ENCODE assay signal across 13 cellular contexts in genomic region chr6:31125586-31126363, GRCh38. TPM values are rescaled to one million over a fixed set of nuclear protein-coding genes. Genes with fewer than 3 reads are reported as not detected.
A peak's percentile ranks its signal among the peaks of the same experiment; 100 is the strongest.
DNase-seq lines count a peak whose midpoint lies in the region; ATAC-seq, FAIRE-seq and TF ChIP-seq lines count a peak whose summit lies in the region.
"Had no signal": no experiment of that assay in that cellular context is flagged by ENCODE, and none has a peak within 500 bp of the region (broad histone marks: within the 10 kb centered on the region; RNA-seq: fewer than 3 reads in every experiment).

No MANE protein-coding gene starts in this region.

- H2AFZ ChIP-seq in GM23248 (no peak overlapping the region), HepG2 (ENCODE audit: low read length) (no peak overlapping the region)

- in situ Hi-C loops in GM23248 (cut with MboI): no loop called here
- in situ Hi-C loops in HepG2 (cut with HindIII; ENCODE audit: extremely low pct_ligation_motif_present, low pct_unique_long_range_greater_than_20kb): no loop called here

- H3K27me3 ChIP-seq in GM23248 (replicated peaks; ENCODE audit: insufficient read depth) (no peaks in the 10 kb centered on the region), HepG2 (ENCODE audit: control insufficient read depth in 1 of 2, insufficient read depth in 2 of 2, low read length in 2 of 2) (peaks cover 0 to 49% of the 10 kb centered on the region in 2 experiments; a peak in 3 of 5 replicates)
- H3K27me3 ChIP-seq: vagina had no signal

- H3K4me3 ChIP-seq in GM23248: no peak overlapping the region
- no peak overlapping the region for H3K4me3 ChIP-seq in fibroblast of villous mesenchyme (ENCODE audit: low read depth, low read length)
- no peak overlapping the region for H3K4me3 ChIP-seq in skeletal muscle cell (ENCODE audit: low read depth, low read length)
- no peak overlapping the region for H3K4me3 ChIP-seq in HepG2 (replicated peaks in 1 of 3; ENCODE audit: insufficient read depth in 1 of 3, low read depth in 2 of 3, low read length in 3 of 3)
- H3K4me3 ChIP-seq: vagina had no signal

- H3K4me3 Mint-ChIP-seq in T-cell: no peak overlapping the region

- TF ChIP-seq EP300 in HepG2 (IDR thresholded peaks at IDR 0.05; ENCODE audit: low read depth in 2 of 2, low read length in 2 of 2): no peak
- no peak for TF ChIP-seq EP300 in HepG2 (CRISPR knock-in tag; IDR thresholded peaks at IDR 0.05; ENCODE audit: borderline replicate concordance)

- H3K27ac ChIP-seq in GM23248 (peak overlapping the region; percentile 51), HepG2 (ENCODE audit: extremely low read length, insufficient read depth, low read length) (no peak overlapping the region)
- H3K27ac ChIP-seq: vagina had no signal

- no peak overlapping the region for H3K27ac Mint-ChIP-seq in T-cell

- no peak for FAIRE-seq in HepG2 (lab: Jason Lieb, UNC)

- no peak for TF ChIP-seq RAD21 in HepG2 (CRISPR knock-in tag; IDR thresholded peaks at IDR 0.05)

- H3K4me1 ChIP-seq in GM23248 (ENCODE audit: insufficient read depth): peaks cover 38% of the 10 kb centered on the region
- peaks cover 7% of the 10 kb centered on the region for H3K4me1 ChIP-seq in HepG2 (ENCODE audit: insufficient read depth, low read length)

- H3K79me2 ChIP-seq in GM23248 (ENCODE audit: insufficient read depth): no peaks in the 10 kb centered on the region
- no peaks in the 10 kb centered on the region for H3K79me2 ChIP-seq in HepG2 (ENCODE audit: insufficient read depth, low read length)

- H3K36me3 ChIP-seq in GM23248 (ENCODE audit: low read depth) (no peaks in the 10 kb centered on the region), HepG2 (replicated peaks in 1 of 2; ENCODE audit: control insufficient read depth in 1 of 2, insufficient read depth in 2 of 2, low read length in 2 of 2) (no peaks in the 10 kb centered on the region)
- H3K36me3 ChIP-seq: vagina had no signal

- no peaks in the 10 kb centered on the region for H3K36me3 Mint-ChIP-seq in T-cell

- TF ChIP-seq POLR2A in HepG2 (IDR thresholded peaks at IDR 0.05; ENCODE audit: insufficient read depth in 1 of 2, low read depth in 2 of 2, low read length in 2 of 2): no peak

- peaks cover 6% of the 10 kb centered on the region in 3 donors for H3K4me1 Mint-ChIP-seq in T-cell

- H4K20me1 ChIP-seq in GM23248 (ENCODE audit: insufficient read depth): no peaks in the 10 kb centered on the region
- no peaks in the 10 kb centered on the region for H4K20me1 ChIP-seq in HepG2 (ENCODE audit: insufficient read depth, low read length)

- peak overlapping the region; percentile 35 for H3K4me2 ChIP-seq in GM23248 (ENCODE audit: unreplicated experiment)
- H3K4me2 ChIP-seq in HepG2 (ENCODE audit: low read depth, low read length): no peak overlapping the region

- ATAC-seq in HepG2 (no peak), T-cell (replicated peaks in 1 of 4) (no peak)

- no TSS peak for BruUV-seq in HepG2 (replicated peaks; lab: Mats Ljungman, UMichigan)

- H3K9ac ChIP-seq in GM23248 (peak overlapping the region; percentile 27; the same call in 1 of the 2 replicates), HepG2 (ENCODE audit: insufficient read depth, low read depth, low read length) (no peak overlapping the region)

- no peaks in the 10 kb centered on the region for H3K9me2 ChIP-seq in GM23248 (ENCODE audit: insufficient read depth)

- POLR2A ChIA-PET in HepG2 (lab: Yijun Ruan, JAX): no interaction called here
- POLR2A ChIA-PET in T-cell (lab: Charles Lee): no interaction called here

- peaks cover 23% of the 10 kb centered on the region for H3F3A ChIP-seq in GM23248 (ENCODE audit: insufficient read depth)

- WGBS in GM23248 (ENCODE audit: low coverage in 1 of 2, low lambda C conversion rate in 2 of 2, missing lambda C conversion rate in 2 of 2), 2 experiments: 51 to 55% methylated on average over 12 of the region's 12 CpGs
- 21% methylated on average over 12 of the region's 12 CpGs for WGBS in HepG2 (ENCODE audit: low lambda C conversion rate)

- peak; percentile 98 for DNase-seq in GM23248
- DNase-seq in T1000 (lab: John Stamatoyannopoulos, UW): peak; percentile 75
- DNase-seq in fibroblast of villous mesenchyme (ENCODE audit: low read depth): peak; percentile 63
- DNase-seq in skeletal muscle cell (ENCODE audit: low read depth): peak; percentile 25
- no peak for DNase-seq in SHP77 treated with DMSO at 0.1 percent for 48 hours (lab: John Stamatoyannopoulos, UW)
- DNase-seq in HepG2 (ENCODE audit: low spot score): no peak
- no peak for DNase-seq in UCSD-AML1 (lab: John Stamatoyannopoulos, UW; ENCODE audit: unreplicated experiment)
- no peak for DNase-seq in T-cell
- DNase-seq: activated CD4-positive, alpha-beta T cell treated with anti-CD3 and anti-CD28 coated beads for 1 hour; NCI-H2171 treated with DMSO at 0.1 percent for 48 hours; SHP77 had no signal

- no peak for TF ChIP-seq CTCF in fibroblast of villous mesenchyme (IDR thresholded peaks at IDR 0.05; ENCODE audit: insufficient read depth, low read depth, low read length)
- no peak for TF ChIP-seq CTCF in HepG2 (CRISPR knock-in tag; IDR thresholded peaks at IDR 0.05)

- H3K27me3 Mint-ChIP-seq in T-cell: peaks cover 5 to 10% of the 10 kb centered on the region in 2 donors

- CTCF ChIA-PET in HepG2 (lab: Yijun Ruan, JAX; ENCODE audit: low intra/inter-chr PET ratio, low total read pairs): no interaction called here
- CTCF ChIA-PET in T-cell (lab: Charles Lee): interaction anchor here in 1 of 2 donors (0.6 kb wide), 2 partner anchors 256 to 724 kb away, joined by 3 to 5 read pairs; no protein-coding TSS in a partner anchor

- intact Hi-C loops in HepG2 (cut with micrococcal nuclease; ENCODE audit: unreplicated experiment): loop anchor here (2.0 kb wide), 1 partner anchor 17 kb away; no protein-coding TSS in a partner anchor

- no peaks in the 10 kb centered on the region for H3K9me3 ChIP-seq in GM23248 (ENCODE audit: low read depth)
- no peaks in the 10 kb centered on the region for H3K9me3 ChIP-seq in HepG2 (ENCODE audit: low read length)
- H3K9me3 ChIP-seq: vagina had no signal

- no peaks in the 10 kb centered on the region for H3K9me3 Mint-ChIP-seq in T-cell

RNA-seq across cellular contexts. Expression of gene CDSN, which starts 5.5 kb away (rescaled TPM):
- not detected in 2 replicates for total RNA-seq in GM23248 (2014; rRNA removed; shearing (Covaris generic))
- polyA plus RNA-seq in GM23248 (2016; fragmentation: Nextera tagmentation; extraction: Ambion mirVana) (not detected in 2 replicates), HepG2 (2011; rRNA removed) (not detected in 2 replicates)
- total RNA-seq in fibroblast of villous mesenchyme (not detected in 2 replicates), HepG2 (2016; rRNA removed; fragmentation: Illumina TruSeq; extraction: Trizol) (not detected in 2 replicates), T-cell (not detected)
- not detected in 2 replicates for total RNA-seq in HepG2 (2016; cell fraction: cytosol; rRNA removed; fragmentation: Illumina TruSeq; extraction: Trizol; ENCODE audit: low read depth)
- total RNA-seq in HepG2 (2016; cell fraction: insoluble cytoplasmic fraction; rRNA removed; fragmentation: Illumina TruSeq; extraction: Trizol): not detected in 2 replicates
- total RNA-seq in HepG2 (2016; cell fraction: membrane; rRNA removed; fragmentation: Illumina TruSeq; extraction: Trizol): not detected in 2 replicates
- not detected in 2 replicates for total RNA-seq in HepG2 (2016; cell fraction: nucleus; rRNA removed; fragmentation: Illumina TruSeq; extraction: Trizol)
- polyA plus RNA-seq in HepG2 (2011; cell fraction: cytosol; rRNA removed): not detected in 2 replicates
- not detected in 2 replicates for polyA plus RNA-seq in HepG2 (2011; cell fraction: nucleus; rRNA removed)
- not detected in 2 replicates for polyA plus RNA-seq in HepG2 (2012)
- polyA plus RNA-seq in HepG2 (2016; cell fraction: cytosol; fragmentation: Illumina TruSeq; extraction: Trizol; ENCODE audit: low read depth): not detected in 2 replicates
- not detected in 2 replicates for polyA plus RNA-seq in HepG2 (2016; cell fraction: insoluble cytoplasmic fraction; fragmentation: Illumina TruSeq; extraction: Trizol; ENCODE audit: low read depth)
- polyA plus RNA-seq in HepG2 (2016; cell fraction: membrane; fragmentation: Illumina TruSeq; extraction: Trizol; ENCODE audit: low read depth): not detected in 2 replicates
- not detected in 2 replicates for polyA plus RNA-seq in HepG2 (2016; cell fraction: nucleus; fragmentation: Illumina TruSeq; extraction: Trizol; ENCODE audit: insufficient read depth, low read depth)
- 0.07 TPM in 1 of 2 replicates, not detected in the other for polyA minus RNA-seq in HepG2 (2011; rRNA and poly(A)+ RNA removed; ENCODE audit: low replicate concordance)
- not detected in 2 replicates for polyA minus RNA-seq in HepG2 (2011; cell fraction: cytosol; rRNA and poly(A)+ RNA removed)
- polyA minus RNA-seq in HepG2 (2011; cell fraction: nucleus; rRNA and poly(A)+ RNA removed): not detected in 2 replicates
- total RNA-seq: skeletal muscle tissue had no signal

RNA-seq across cellular contexts. Expression of gene PSORS1C1, which starts 11.2 kb away (rescaled TPM):
- 0.22 and 0.25 TPM in 2 replicates for total RNA-seq in GM23248 (2014; rRNA removed; shearing (Covaris generic))
- polyA plus RNA-seq in GM23248 (2016; fragmentation: Nextera tagmentation; extraction: Ambion mirVana): 2.0 and 2.6 TPM in 2 replicates
- 0.97 and 3.0 TPM in 2 replicates for total RNA-seq in fibroblast of villous mesenchyme
- total RNA-seq in HepG2 (2016; rRNA removed; fragmentation: Illumina TruSeq; extraction: Trizol): 0.02 TPM in 1 of 2 replicates, not detected in the other
- total RNA-seq in HepG2 (2016; cell fraction: cytosol; rRNA removed; fragmentation: Illumina TruSeq; extraction: Trizol; ENCODE audit: low read depth): not detected in 2 replicates
- not detected in 2 replicates for total RNA-seq in HepG2 (2016; cell fraction: insoluble cytoplasmic fraction; rRNA removed; fragmentation: Illumina TruSeq; extraction: Trizol)
- total RNA-seq in HepG2 (2016; cell fraction: membrane; rRNA removed; fragmentation: Illumina TruSeq; extraction: Trizol): not detected in 2 replicates
- not detected in 2 replicates for total RNA-seq in HepG2 (2016; cell fraction: nucleus; rRNA removed; fragmentation: Illumina TruSeq; extraction: Trizol)
- 0.01 and 0.24 TPM in 2 replicates for polyA plus RNA-seq in HepG2 (2011; rRNA removed)
- polyA plus RNA-seq in HepG2 (2011; cell fraction: cytosol; rRNA removed): not detected in 2 replicates
- 0.12 and 0.23 TPM in 2 replicates for polyA plus RNA-seq in HepG2 (2011; cell fraction: nucleus; rRNA removed)
- not detected in 2 replicates for polyA plus RNA-seq in HepG2 (2012)
- polyA plus RNA-seq in HepG2 (2016; cell fraction: cytosol; fragmentation: Illumina TruSeq; extraction: Trizol; ENCODE audit: low read depth): not detected in 2 replicates
- not detected in 2 replicates for polyA plus RNA-seq in HepG2 (2016; cell fraction: insoluble cytoplasmic fraction; fragmentation: Illumina TruSeq; extraction: Trizol; ENCODE audit: low read depth)
- polyA plus RNA-seq in HepG2 (2016; cell fraction: membrane; fragmentation: Illumina TruSeq; extraction: Trizol; ENCODE audit: low read depth): not detected in 2 replicates
- polyA plus RNA-seq in HepG2 (2016; cell fraction: nucleus; fragmentation: Illumina TruSeq; extraction: Trizol; ENCODE audit: insufficient read depth, low read depth): not detected in 2 replicates
- polyA minus RNA-seq in HepG2 (2011; rRNA and poly(A)+ RNA removed; ENCODE audit: low replicate concordance): 13.6 TPM in 1 of 2 replicates, not detected in the other
- not detected in 2 replicates for polyA minus RNA-seq in HepG2 (2011; cell fraction: cytosol; rRNA and poly(A)+ RNA removed)
- polyA minus RNA-seq in HepG2 (2011; cell fraction: nucleus; rRNA and poly(A)+ RNA removed): 0.13 and 0.25 TPM in 2 replicates
- not detected for total RNA-seq in T-cell

RNA-seq across cellular contexts. Expression of gene PSORS1C2, which starts 13.1 kb away (rescaled TPM):
- total RNA-seq in GM23248 (2014; rRNA removed; shearing (Covaris generic)): not detected in 2 replicates
- 0.16 TPM in 1 of 2 replicates, not detected in the other for polyA plus RNA-seq in GM23248 (2016; fragmentation: Nextera tagmentation; extraction: Ambion mirVana)
- not detected in 2 replicates for total RNA-seq in fibroblast of villous mesenchyme
- not detected in 2 replicates for total RNA-seq in HepG2 (2016; rRNA removed; fragmentation: Illumina TruSeq; extraction: Trizol)
- total RNA-seq in HepG2 (2016; cell fraction: cytosol; rRNA removed; fragmentation: Illumina TruSeq; extraction: Trizol; ENCODE audit: low read depth): not detected in 2 replicates
- total RNA-seq in HepG2 (2016; cell fraction: insoluble cytoplasmic fraction; rRNA removed; fragmentation: Illumina TruSeq; extraction: Trizol): not detected in 2 replicates
- total RNA-seq in HepG2 (2016; cell fraction: membrane; rRNA removed; fragmentation: Illumina TruSeq; extraction: Trizol): not detected in 2 replicates
- not detected in 2 replicates for total RNA-seq in HepG2 (2016; cell fraction: nucleus; rRNA removed; fragmentation: Illumina TruSeq; extraction: Trizol)
- polyA plus RNA-seq in HepG2 (2011; rRNA removed): not detected in 2 replicates
- not detected in 2 replicates for polyA plus RNA-seq in HepG2 (2011; cell fraction: cytosol; rRNA removed)
- not detected in 2 replicates for polyA plus RNA-seq in HepG2 (2011; cell fraction: nucleus; rRNA removed)
- polyA plus RNA-seq in HepG2 (2012): not detected in 2 replicates
- polyA plus RNA-seq in HepG2 (2016; cell fraction: cytosol; fragmentation: Illumina TruSeq; extraction: Trizol; ENCODE audit: low read depth): not detected in 2 replicates
- not detected in 2 replicates for polyA plus RNA-seq in HepG2 (2016; cell fraction: insoluble cytoplasmic fraction; fragmentation: Illumina TruSeq; extraction: Trizol; ENCODE audit: low read depth)
- polyA plus RNA-seq in HepG2 (2016; cell fraction: membrane; fragmentation: Illumina TruSeq; extraction: Trizol; ENCODE audit: low read depth): not detected in 2 replicates
- not detected in 2 replicates for polyA plus RNA-seq in HepG2 (2016; cell fraction: nucleus; fragmentation: Illumina TruSeq; extraction: Trizol; ENCODE audit: insufficient read depth, low read depth)
- polyA minus RNA-seq in HepG2 (2011; rRNA and poly(A)+ RNA removed; ENCODE audit: low replicate concordance): not detected in 2 replicates
- not detected in 2 replicates for polyA minus RNA-seq in HepG2 (2011; cell fraction: cytosol; rRNA and poly(A)+ RNA removed)
- polyA minus RNA-seq in HepG2 (2011; cell fraction: nucleus; rRNA and poly(A)+ RNA removed): not detected in 2 replicates
- total RNA-seq in T-cell: not detected
- total RNA-seq: skeletal muscle tissue, vagina had no signal

RNA-seq across cellular contexts. Expression of gene C6orf15, which starts 13.4 kb away (rescaled TPM):
- not detected in 2 replicates for total RNA-seq in GM23248 (2014; rRNA removed; shearing (Covaris generic))
- polyA plus RNA-seq in GM23248 (2016; fragmentation: Nextera tagmentation; extraction: Ambion mirVana) (not detected in 2 replicates), HepG2 (2011; rRNA removed) (not detected in 2 replicates)
- total RNA-seq in fibroblast of villous mesenchyme (not detected in 2 replicates), HepG2 (2016; rRNA removed; fragmentation: Illumina TruSeq; extraction: Trizol) (not detected in 2 replicates), T-cell (not detected)
- total RNA-seq in HepG2 (2016; cell fraction: cytosol; rRNA removed; fragmentation: Illumina TruSeq; extraction: Trizol; ENCODE audit: low read depth): not detected in 2 replicates
- total RNA-seq in HepG2 (2016; cell fraction: insoluble cytoplasmic fraction; rRNA removed; fragmentation: Illumina TruSeq; extraction: Trizol): not detected in 2 replicates
- total RNA-seq in HepG2 (2016; cell fraction: membrane; rRNA removed; fragmentation: Illumina TruSeq; extraction: Trizol): not detected in 2 replicates
- not detected in 2 replicates for total RNA-seq in HepG2 (2016; cell fraction: nucleus; rRNA removed; fragmentation: Illumina TruSeq; extraction: Trizol)
- not detected in 2 replicates for polyA plus RNA-seq in HepG2 (2011; cell fraction: cytosol; rRNA removed)
- not detected in 2 replicates for polyA plus RNA-seq in HepG2 (2011; cell fraction: nucleus; rRNA removed)
- not detected in 2 replicates for polyA plus RNA-seq in HepG2 (2012)
- not detected in 2 replicates for polyA plus RNA-seq in HepG2 (2016; cell fraction: cytosol; fragmentation: Illumina TruSeq; extraction: Trizol; ENCODE audit: low read depth)
- polyA plus RNA-seq in HepG2 (2016; cell fraction: insoluble cytoplasmic fraction; fragmentation: Illumina TruSeq; extraction: Trizol; ENCODE audit: low read depth): not detected in 2 replicates
- polyA plus RNA-seq in HepG2 (2016; cell fraction: membrane; fragmentation: Illumina TruSeq; extraction: Trizol; ENCODE audit: low read depth): not detected in 2 replicates
- polyA plus RNA-seq in HepG2 (2016; cell fraction: nucleus; fragmentation: Illumina TruSeq; extraction: Trizol; ENCODE audit: insufficient read depth, low read depth): not detected in 2 replicates
- polyA minus RNA-seq in HepG2 (2011; rRNA and poly(A)+ RNA removed; ENCODE audit: low replicate concordance): not detected in 2 replicates
- polyA minus RNA-seq in HepG2 (2011; cell fraction: cytosol; rRNA and poly(A)+ RNA removed): not detected in 2 replicates
- polyA minus RNA-seq in HepG2 (2011; cell fraction: nucleus; rRNA and poly(A)+ RNA removed): not detected in 2 replicates
- total RNA-seq: skeletal muscle tissue, vagina had no signal

RNA-seq across cellular contexts. Expression of gene CCHCR1, which starts 31.8 kb away (rescaled TPM):
- 13.5 and 14.3 TPM in 2 replicates for total RNA-seq in GM23248 (2014; rRNA removed; shearing (Covaris generic))
- polyA plus RNA-seq in GM23248 (2016; fragmentation: Nextera tagmentation; extraction: Ambion mirVana) (10.8 and 13.2 TPM in 2 replicates), HepG2 (2011; rRNA removed) (14.6 and 17.2 TPM in 2 replicates)
- total RNA-seq in fibroblast of villous mesenchyme (14.7 and 16.4 TPM in 2 replicates), HepG2 (2016; rRNA removed; fragmentation: Illumina TruSeq; extraction: Trizol) (20.2 and 28.2 TPM in 2 replicates), T-cell (10 to 100 TPM; 20.7 to 38.6 (median 28.1) TPM)
- total RNA-seq in HepG2 (2016; cell fraction: cytosol; rRNA removed; fragmentation: Illumina TruSeq; extraction: Trizol; ENCODE audit: low read depth): 5.6 and 7.6 TPM in 2 replicates
- 19.0 and 29.4 TPM in 2 replicates for total RNA-seq in HepG2 (2016; cell fraction: insoluble cytoplasmic fraction; rRNA removed; fragmentation: Illumina TruSeq; extraction: Trizol)
- 10.6 and 11.4 TPM in 2 replicates for total RNA-seq in HepG2 (2016; cell fraction: membrane; rRNA removed; fragmentation: Illumina TruSeq; extraction: Trizol)
- 20.5 and 26.7 TPM in 2 replicates for total RNA-seq in HepG2 (2016; cell fraction: nucleus; rRNA removed; fragmentation: Illumina TruSeq; extraction: Trizol)
- 8.4 and 14.3 TPM in 2 replicates for polyA plus RNA-seq in HepG2 (2011; cell fraction: cytosol; rRNA removed)
- polyA plus RNA-seq in HepG2 (2011; cell fraction: nucleus; rRNA removed): 49.5 and 64.7 TPM in 2 replicates
- polyA plus RNA-seq in HepG2 (2012): 12.0 and 18.0 TPM in 2 replicates
- 2.7 and 2.8 TPM in 2 replicates for polyA plus RNA-seq in HepG2 (2016; cell fraction: cytosol; fragmentation: Illumina TruSeq; extraction: Trizol; ENCODE audit: low read depth)
- polyA plus RNA-seq in HepG2 (2016; cell fraction: insoluble cytoplasmic fraction; fragmentation: Illumina TruSeq; extraction: Trizol; ENCODE audit: low read depth): 16.4 and 20.5 TPM in 2 replicates
- polyA plus RNA-seq in HepG2 (2016; cell fraction: membrane; fragmentation: Illumina TruSeq; extraction: Trizol; ENCODE audit: low read depth): 7.8 and 8.1 TPM in 2 replicates
- polyA plus RNA-seq in HepG2 (2016; cell fraction: nucleus; fragmentation: Illumina TruSeq; extraction: Trizol; ENCODE audit: insufficient read depth, low read depth): 72.2 and 76.1 TPM in 2 replicates
- 12.4 and 20.4 TPM in 2 replicates for polyA minus RNA-seq in HepG2 (2011; rRNA and poly(A)+ RNA removed; ENCODE audit: low replicate concordance)
- 3.7 and 6.5 TPM in 2 replicates for polyA minus RNA-seq in HepG2 (2011; cell fraction: cytosol; rRNA and poly(A)+ RNA removed)
- 19.4 and 23.5 TPM in 2 replicates for polyA minus RNA-seq in HepG2 (2011; cell fraction: nucleus; rRNA and poly(A)+ RNA removed)

Comparison
In these comparisons a context has a peak if more than half of its experiments do, and no peak if none do; other contexts are left out.
1. DNase-seq: peak in GM23248 (single experiment), T1000 (single experiment), fibroblast of villous mesenchyme (single experiment) and skeletal muscle cell (single experiment); none in SHP77 treated with DMSO at 0.1 percent for 48 hours (single experiment), HepG2 (single experiment), UCSD-AML1 (single experiment) and T-cell (0 of 34).